In the genomic region with DNA sequence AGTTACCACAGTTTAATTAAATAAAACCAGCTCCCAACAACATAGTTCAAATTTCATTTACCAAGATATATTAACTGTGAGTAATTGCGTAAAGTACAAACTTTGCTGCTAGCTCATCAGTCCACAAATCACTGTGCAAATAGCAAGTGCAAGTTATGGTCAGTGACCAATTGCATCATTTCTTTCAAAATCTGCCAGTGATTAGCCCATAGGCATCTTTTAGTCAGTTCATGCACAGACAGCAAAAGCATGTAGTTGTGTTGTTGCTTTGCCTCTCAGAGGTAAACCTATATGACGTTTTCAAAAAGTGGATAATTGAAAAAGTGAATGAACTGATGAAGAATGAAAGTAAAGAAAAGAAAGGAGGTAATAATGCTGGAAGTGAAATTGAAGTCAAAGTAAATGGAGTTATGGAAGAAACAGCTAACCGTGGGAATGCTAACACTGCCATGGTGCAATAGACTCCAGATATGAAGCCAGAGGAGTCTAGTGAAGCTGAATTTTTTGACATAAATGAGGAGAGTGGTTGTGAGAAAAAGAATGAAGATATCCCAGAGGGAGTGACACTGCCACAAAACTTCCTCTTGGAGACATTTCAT, we compare ENCODE assay signal across 18 cellular contexts. TPM values are rescaled to one million over a fixed set of nuclear protein-coding genes. Genes with fewer than 3 reads are reported as not detected.
DNase-seq lines count a peak whose midpoint lies in the region; ATAC-seq and TF ChIP-seq lines count a peak whose summit lies in the region.
"Had no signal": no experiment of that assay in that cellular context is flagged by ENCODE, and none has a peak within 500 bp of the region (broad histone marks: within the 10 kb centered on the region; RNA-seq: fewer than 3 reads in every experiment).

No MANE protein-coding gene starts in this region.

- over 99% methylated on average over 3 of the region's 3 CpGs for WGBS in mesenchymal stem cell

- no peaks in the 10 kb centered on the region for H3K36me3 Mint-ChIP-seq in activated T-helper 17 cell treated with anti-CD3 and anti-CD28 coated beads, Interleukin-2, amount 50 U/mL, for 72 hours (ENCODE audit: low read depth)
- H3K36me3 Mint-ChIP-seq: activated naive CD4-positive, alpha-beta T cell treated with anti-CD3 and anti-CD28 coated beads, Interleukin-2, amount 10 ng/mL, durations not matched to agents 7 days and 5 days; IgD-negative memory B cell had no signal

- no peak overlapping the region for H3K27ac ChIP-seq in epithelial cell of prostate
- H3K27ac ChIP-seq in mesenchymal stem cell (ENCODE audit: low read length, poor library complexity, severe bottlenecking): no peak overlapping the region

- H3K4me3 Mint-ChIP-seq in activated T-helper 17 cell treated with anti-CD3 and anti-CD28 coated beads, Interleukin-2, amount 50 U/mL, for 72 hours: no peak overlapping the region
- H3K4me3 Mint-ChIP-seq: activated naive CD4-positive, alpha-beta T cell treated with anti-CD3 and anti-CD28 coated beads, Interleukin-2, amount 10 ng/mL, durations not matched to agents 7 days and 5 days; IgD-negative memory B cell had no signal

- no peak overlapping the region for H2BK15ac ChIP-seq in mesenchymal stem cell (ENCODE audit: low read depth, poor library complexity, severe bottlenecking)

- peaks cover 9% of the 10 kb centered on the region for H3K27me3 Mint-ChIP-seq in activated T-helper 17 cell treated with anti-CD3 and anti-CD28 coated beads, Interleukin-2, amount 50 U/mL, for 72 hours

- no peak overlapping the region for H3K18ac ChIP-seq in mesenchymal stem cell (ENCODE audit: low read depth in 1 of 2, low read length in 2 of 2)

- no peak overlapping the region for H2AK5ac ChIP-seq in mesenchymal stem cell (ENCODE audit: low read length, severe bottlenecking)

- H3K27ac Mint-ChIP-seq in activated T-helper 17 cell treated with anti-CD3 and anti-CD28 coated beads, Interleukin-2, amount 50 U/mL, for 72 hours: no peak overlapping the region
- H3K27ac Mint-ChIP-seq: activated naive CD4-positive, alpha-beta T cell treated with anti-CD3 and anti-CD28 coated beads, Interleukin-2, amount 10 ng/mL, durations not matched to agents 7 days and 5 days; IgD-negative memory B cell had no signal

- no peaks in the 10 kb centered on the region for H3K9me3 ChIP-seq in mesenchymal stem cell (ENCODE audit: control insufficient read depth, low read length)
- H3K9me3 ChIP-seq: BE2C, SK-N-SH had no signal

- H2BK120ac ChIP-seq in mesenchymal stem cell (ENCODE audit: low read depth, low read length): no peak overlapping the region

- H3K36me3 ChIP-seq in mesenchymal stem cell (ENCODE audit: control insufficient read depth in 1 of 2, insufficient read depth in 2 of 2, low read depth in 1 of 2, low read length in 2 of 2): no peaks in the 10 kb centered on the region
- H3K36me3 ChIP-seq: BE2C had no signal

- no peaks in the 10 kb centered on the region for H3K79me1 ChIP-seq in mesenchymal stem cell (replicated peaks; ENCODE audit: low read length, poor library complexity, severe bottlenecking)

- H2BK12ac ChIP-seq in mesenchymal stem cell (ENCODE audit: low read length in 2 of 2): no peak overlapping the region

- no peak overlapping the region for H3K4ac ChIP-seq in mesenchymal stem cell (ENCODE audit: low read depth in 1 of 2, low read length in 2 of 2)

- no peak for TF ChIP-seq CTCF in AG10803 (conservative IDR thresholded peaks at IDR 0.05; ENCODE audit: low read length)

- H3K9ac ChIP-seq in mesenchymal stem cell (ENCODE audit: low read length): no peak overlapping the region
- H3K9ac ChIP-seq: SK-N-SH had no signal

- H3K23ac ChIP-seq in mesenchymal stem cell (ENCODE audit: low read length in 2 of 2): no peak overlapping the region

- no peaks in the 10 kb centered on the region for H3K27me3 ChIP-seq in mesenchymal stem cell (ENCODE audit: control insufficient read depth in 1 of 2, insufficient read depth in 1 of 2, low read length in 2 of 2)

- ATAC-seq in activated T-helper 17 cell treated with anti-CD3 and anti-CD28 coated beads, Interleukin-2, amount 50 U/mL, for 72 hours (replicated peaks): no peak

- H3K9me3 Mint-ChIP-seq in activated T-helper 17 cell treated with anti-CD3 and anti-CD28 coated beads, Interleukin-2, amount 50 U/mL, for 72 hours: no peaks in the 10 kb centered on the region
- H3K9me3 Mint-ChIP-seq: activated naive CD4-positive, alpha-beta T cell treated with anti-CD3 and anti-CD28 coated beads, Interleukin-2, amount 10 ng/mL, durations not matched to agents 7 days and 5 days; IgD-negative memory B cell had no signal

- no peak overlapping the region for H3K4me2 ChIP-seq in mesenchymal stem cell (ENCODE audit: low read length, poor library complexity, severe bottlenecking)
- H3K4me2 ChIP-seq: SK-N-SH had no signal

- peak; percentile 86 for DNase-seq in AG10803 (ENCODE audit: low read depth)
- peak; percentile 40 for DNase-seq in LHCN-M2 (ENCODE audit: low read depth)
- peak; percentile 14 for DNase-seq in epithelial cell of prostate (ENCODE audit: low read depth, low spot score)
- peak; percentile 65 for DNase-seq in mesenchymal stem cell
- DNase-seq in midbrain (lab: John Stamatoyannopoulos, UW): no peak
- no peak for DNase-seq in T-helper 1 cell
- no peak for DNase-seq in islet precursor cell
- DNase-seq: activated CD4-positive, alpha-beta T cell treated with anti-CD3 and anti-CD28 coated beads, Interleukin-2, amount 50 U/mL, for 1 hour; activated naive CD4-positive, alpha-beta T cell treated with anti-CD3 and anti-CD28 coated beads, Interleukin-2, amount 10 ng/mL, durations not matched to agents 7 days and 5 days; BE2C; NCI-H2029; NCI-H526; nucleus accumbens; OCI-M1; SK-N-SH; stimulated activated CD4-positive, alpha-beta T cell treated with anti-CD3 and anti-CD28 coated beads, Interleukin-2, amount 100 ng/mL, for 48 hours had no signal

- H3K14ac ChIP-seq in mesenchymal stem cell (ENCODE audit: low read length in 2 of 2): no peak overlapping the region

- H2BK5ac ChIP-seq in mesenchymal stem cell (ENCODE audit: low read depth, low read length, poor library complexity, severe bottlenecking): no peak overlapping the region

- no peak overlapping the region for H3K4me3 ChIP-seq in AG10803 (ENCODE audit: low read length)
- no peak overlapping the region for H3K4me3 ChIP-seq in mesenchymal stem cell (ENCODE audit: insufficient read depth in 1 of 2, low read depth in 1 of 2, low read length in 2 of 2)

- H2AFZ ChIP-seq in mesenchymal stem cell (ENCODE audit: low read depth, low read length): no peak overlapping the region

- H4K91ac ChIP-seq in mesenchymal stem cell (ENCODE audit: low read length): no peak overlapping the region

- peaks cover 2% of the 10 kb centered on the region for H3K4me1 ChIP-seq in mesenchymal stem cell (ENCODE audit: control insufficient read depth, insufficient read depth, low read depth, low read length)
- H3K4me1 ChIP-seq: BE2C had no signal

- H3K4me1 Mint-ChIP-seq in activated T-helper 17 cell treated with anti-CD3 and anti-CD28 coated beads, Interleukin-2, amount 50 U/mL, for 72 hours: no peaks in the 10 kb centered on the region
- H3K4me1 Mint-ChIP-seq: activated naive CD4-positive, alpha-beta T cell treated with anti-CD3 and anti-CD28 coated beads, Interleukin-2, amount 10 ng/mL, durations not matched to agents 7 days and 5 days; IgD-negative memory B cell had no signal

- H4K8ac ChIP-seq in mesenchymal stem cell (ENCODE audit: low read length): no peak overlapping the region

RNA-seq across cellular contexts. Expression of a gene that starts 36.5 kb away (rescaled TPM):
- 24.8 and 26.5 TPM in 2 replicates for total RNA-seq in LHCN-M2 (2014; rRNA removed)
- polyA plus RNA-seq in LHCN-M2 (2012): 8.0 TPM
- 2.5 TPM for polyA plus RNA-seq in mesenchymal stem cell (2013, experiment 1 of 2)
- 2.6 TPM for polyA plus RNA-seq in mesenchymal stem cell (2013, experiment 2 of 2)
- under 1 TPM; 0.73 to 0.74 TPM for total RNA-seq in activated T-helper 17 cell treated with anti-CD3 and anti-CD28 coated beads, Interleukin-2, amount 50 U/mL, for 72 hours
- polyA plus RNA-seq: SK-N-SH had no signal

Comparison
In these comparisons a context has a peak if more than half of its experiments do, and no peak if none do; other contexts are left out.
1. DNase-seq: peak in AG10803 (single experiment), LHCN-M2 (single experiment), epithelial cell of prostate (single experiment) and mesenchymal stem cell (single experiment); none in midbrain (single experiment), T-helper 1 cell (0 of 5) and islet precursor cell (single experiment).
2. RNA of a gene that starts 36.5 kb away (total RNA-seq): 24.8 to 26.5 TPM in LHCN-M2; 0.73 to 0.74 TPM in activated T-helper 17 cell treated with anti-CD3 and anti-CD28 coated beads, Interleukin-2, amount 50 U/mL, for 72 hours; every median in the first group is over 10 times any median in the second.